Comparison of ENCODE assay signal across 2 cellular contexts in the genomic region with DNA sequence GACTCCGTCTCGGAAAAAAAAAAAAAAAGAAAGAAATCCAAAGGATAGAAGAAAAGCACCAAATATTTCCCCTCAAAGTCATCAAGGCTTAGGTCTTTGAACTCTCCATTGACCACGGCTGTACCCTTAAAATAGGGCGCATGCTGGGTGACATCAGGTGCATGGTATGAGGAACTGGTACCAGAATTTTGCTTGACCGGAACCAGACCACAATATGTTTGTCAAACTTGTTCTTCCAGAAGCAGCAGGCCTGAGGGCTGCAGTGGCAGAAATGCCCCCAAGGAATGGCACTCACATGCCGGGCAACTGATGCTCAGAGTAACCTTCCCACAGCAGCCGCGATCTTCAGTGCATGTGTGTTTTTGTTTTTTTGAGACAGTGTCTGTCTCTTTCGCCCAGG.
TF ChIP-seq lines count a peak whose summit lies in the region.

No MANE protein-coding gene starts in this region.

TF ChIP-seq in A549, 52 proteins besides CTCF, POLR2A, EP300 and RAD21:
- TF ChIP-seq, protein P1, sequence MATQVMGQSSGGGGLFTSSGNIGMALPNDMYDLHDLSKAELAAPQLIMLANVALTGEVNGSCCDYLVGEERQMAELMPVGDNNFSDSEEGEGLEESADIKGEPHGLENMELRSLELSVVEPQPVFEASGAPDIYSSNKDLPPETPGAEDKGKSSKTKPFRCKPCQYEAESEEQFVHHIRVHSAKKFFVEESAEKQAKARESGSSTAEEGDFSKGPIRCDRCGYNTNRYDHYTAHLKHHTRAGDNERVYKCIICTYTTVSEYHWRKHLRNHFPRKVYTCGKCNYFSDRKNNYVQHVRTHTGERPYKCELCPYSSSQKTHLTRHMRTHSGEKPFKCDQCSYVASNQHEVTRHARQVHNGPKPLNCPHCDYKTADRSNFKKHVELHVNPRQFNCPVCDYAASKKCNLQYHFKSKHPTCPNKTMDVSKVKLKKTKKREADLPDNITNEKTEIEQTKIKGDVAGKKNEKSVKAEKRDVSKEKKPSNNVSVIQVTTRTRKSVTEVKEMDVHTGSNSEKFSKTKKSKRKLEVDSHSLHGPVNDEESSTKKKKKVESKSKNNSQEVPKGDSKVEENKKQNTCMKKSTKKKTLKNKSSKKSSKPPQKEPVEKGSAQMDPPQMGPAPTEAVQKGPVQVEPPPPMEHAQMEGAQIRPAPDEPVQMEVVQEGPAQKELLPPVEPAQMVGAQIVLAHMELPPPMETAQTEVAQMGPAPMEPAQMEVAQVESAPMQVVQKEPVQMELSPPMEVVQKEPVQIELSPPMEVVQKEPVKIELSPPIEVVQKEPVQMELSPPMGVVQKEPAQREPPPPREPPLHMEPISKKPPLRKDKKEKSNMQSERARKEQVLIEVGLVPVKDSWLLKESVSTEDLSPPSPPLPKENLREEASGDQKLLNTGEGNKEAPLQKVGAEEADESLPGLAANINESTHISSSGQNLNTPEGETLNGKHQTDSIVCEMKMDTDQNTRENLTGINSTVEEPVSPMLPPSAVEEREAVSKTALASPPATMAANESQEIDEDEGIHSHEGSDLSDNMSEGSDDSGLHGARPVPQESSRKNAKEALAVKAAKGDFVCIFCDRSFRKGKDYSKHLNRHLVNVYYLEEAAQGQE (IDR thresholded peaks at IDR 0.05), result no peak
- TF ChIP-seq FOSL2 (IDR thresholded peaks at IDR 0.05) (no peak), FOSL2 (CRISPR knock-in tag; IDR thresholded peaks at IDR 0.05) (0 out of 2 replicates have a peak, but pooled peaks have one; percentile 10)
TF ChIP-seq in A549: peak in this region for 1.

TF ChIP-seq in IMR-90, 13 proteins besides CTCF, POLR2A, EP300 and RAD21:
- TF ChIP-seq, protein P2, sequence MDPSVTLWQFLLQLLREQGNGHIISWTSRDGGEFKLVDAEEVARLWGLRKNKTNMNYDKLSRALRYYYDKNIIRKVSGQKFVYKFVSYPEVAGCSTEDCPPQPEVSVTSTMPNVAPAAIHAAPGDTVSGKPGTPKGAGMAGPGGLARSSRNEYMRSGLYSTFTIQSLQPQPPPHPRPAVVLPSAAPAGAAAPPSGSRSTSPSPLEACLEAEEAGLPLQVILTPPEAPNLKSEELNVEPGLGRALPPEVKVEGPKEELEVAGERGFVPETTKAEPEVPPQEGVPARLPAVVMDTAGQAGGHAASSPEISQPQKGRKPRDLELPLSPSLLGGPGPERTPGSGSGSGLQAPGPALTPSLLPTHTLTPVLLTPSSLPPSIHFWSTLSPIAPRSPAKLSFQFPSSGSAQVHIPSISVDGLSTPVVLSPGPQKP (IDR thresholded peaks at IDR 0.05; ENCODE audit: borderline replicate concordance, low read depth, low read length), result no peak
- TF ChIP-seq CHD1 (IDR thresholded peaks at IDR 0.05; ENCODE audit: low read depth, low read length), result no peak
- no peak for TF ChIP-seq CEBPB (IDR thresholded peaks at IDR 0.05; ENCODE audit: low read depth, low read length)
- TF ChIP-seq RFX5 (IDR thresholded peaks at IDR 0.05; ENCODE audit: low read depth, low read length), result no peak
- no peak for TF ChIP-seq NFE2L2 (IDR thresholded peaks at IDR 0.05; ENCODE audit: low read depth, low read length)
- no peak for TF ChIP-seq BHLHE40 (IDR thresholded peaks at IDR 0.05; ENCODE audit: low read depth, low read length)
- TF ChIP-seq FOS (IDR thresholded peaks at IDR 0.05; ENCODE audit: low read depth, low read length), result no peak
